ENCODE assay signal across 15 cellular contexts in the genomic region with DNA sequence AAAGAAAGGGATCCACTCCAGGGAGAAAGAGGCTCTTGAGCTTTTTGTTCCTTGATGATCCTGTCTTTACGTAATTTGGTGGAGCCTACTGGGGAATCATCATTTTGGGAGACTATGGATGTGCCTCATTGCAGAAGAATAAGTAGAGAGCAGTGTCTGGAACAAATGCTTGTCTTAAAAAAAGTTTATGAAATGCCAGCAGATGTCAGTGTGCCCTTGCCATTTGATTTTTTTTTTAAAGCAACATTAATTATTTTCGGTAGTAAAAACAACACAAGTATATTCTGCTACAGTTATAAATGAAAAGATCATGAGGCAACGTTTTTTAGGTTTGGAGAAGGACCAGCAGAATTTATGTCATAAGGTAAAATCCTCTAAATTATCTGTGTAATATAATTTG.
"Had no signal": no experiment of that assay in that cellular context is flagged by ENCODE, and none has a peak within 500 bp of the region (broad histone marks: within the 10 kb centered on the region; RNA-seq: fewer than 3 reads in every experiment).

No MANE protein-coding gene starts in this region.

- H3K27me3 ChIP-seq: hepatocyte, left lung, right lobe of liver, upper lobe of right lung had no signal

- H3K9me3 ChIP-seq: left lung, prostate gland, right lobe of liver, upper lobe of right lung had no signal

- H3K36me3 Mint-ChIP-seq: naive B cell had no signal

- H3K27ac Mint-ChIP-seq: activated naive CD8-positive, alpha-beta T cell treated with anti-CD3 and anti-CD28 coated beads, Interleukin-2, amount 50 U/mL, for 24 hours; activated T-helper 17 cell treated with anti-CD3 and anti-CD28 coated beads, Interleukin-2, amount 50 U/mL, for 72 hours; naive B cell; stimulated activated naive CD8-positive, alpha-beta T cell treated with anti-CD3 and anti-CD28 coated beads, Interleukin-15, amount 100 ng/mL, for 72 hours had no signal

- DNase-seq: activated CD4-positive, alpha-beta T cell treated with anti-CD3 and anti-CD28 coated beads for 1 hour; activated CD4-positive, alpha-beta T cell treated with anti-CD3 and anti-CD28 coated beads, Interleukin-2, amount 50 U/mL, for 4 hours; activated naive CD4-positive, alpha-beta T cell treated with Interleukin-2 at 50 U/mL for 16 hours; activated naive CD8-positive, alpha-beta T cell treated with anti-CD3 and anti-CD28 coated beads, Interleukin-2, amount 50 U/mL, for 24 hours; aorta; left lung; mammary epithelial cell; naive B cell; right lobe of liver; stimulated activated naive CD8-positive, alpha-beta T cell treated with anti-CD3 and anti-CD28 coated beads, Interleukin-15, amount 100 ng/mL, for 72 hours; upper lobe of right lung had no signal

- ATAC-seq: activated naive CD8-positive, alpha-beta T cell treated with anti-CD3 and anti-CD28 coated beads, Interleukin-2, amount 50 U/mL, for 24 hours; activated T-helper 17 cell treated with anti-CD3 and anti-CD28 coated beads, Interleukin-2, amount 50 U/mL, for 72 hours; left lung; right lobe of liver; stimulated activated naive CD8-positive, alpha-beta T cell treated with anti-CD3 and anti-CD28 coated beads, Interleukin-15, amount 100 ng/mL, for 72 hours; upper lobe of right lung had no signal

- H3K4me1 ChIP-seq: left lung, prostate gland, right lobe of liver, upper lobe of right lung had no signal

- H3K4me3 ChIP-seq: hepatocyte, left lung, prostate gland, right lobe of liver, smooth muscle cell, upper lobe of right lung had no signal

- H3K27me3 Mint-ChIP-seq: activated naive CD8-positive, alpha-beta T cell treated with anti-CD3 and anti-CD28 coated beads, Interleukin-2, amount 50 U/mL, for 24 hours; activated T-helper 17 cell treated with anti-CD3 and anti-CD28 coated beads, Interleukin-2, amount 50 U/mL, for 72 hours; naive B cell; stimulated activated naive CD8-positive, alpha-beta T cell treated with anti-CD3 and anti-CD28 coated beads, Interleukin-15, amount 100 ng/mL, for 72 hours had no signal

- H3K4me1 Mint-ChIP-seq: activated naive CD8-positive, alpha-beta T cell treated with anti-CD3 and anti-CD28 coated beads, Interleukin-2, amount 50 U/mL, for 24 hours; activated T-helper 17 cell treated with anti-CD3 and anti-CD28 coated beads, Interleukin-2, amount 50 U/mL, for 72 hours; naive B cell; stimulated activated naive CD8-positive, alpha-beta T cell treated with anti-CD3 and anti-CD28 coated beads, Interleukin-15, amount 100 ng/mL, for 72 hours had no signal

- H3K36me3 ChIP-seq: left lung, prostate gland, right lobe of liver, upper lobe of right lung had no signal

- H3K4me3 Mint-ChIP-seq: activated naive CD8-positive, alpha-beta T cell treated with anti-CD3 and anti-CD28 coated beads, Interleukin-2, amount 50 U/mL, for 24 hours; activated T-helper 17 cell treated with anti-CD3 and anti-CD28 coated beads, Interleukin-2, amount 50 U/mL, for 72 hours; naive B cell; stimulated activated naive CD8-positive, alpha-beta T cell treated with anti-CD3 and anti-CD28 coated beads, Interleukin-15, amount 100 ng/mL, for 72 hours had no signal

- H3K27ac ChIP-seq: hepatocyte, left lung, prostate gland, right lobe of liver, upper lobe of right lung had no signal
